11 cellular contexts compared by ENCODE assay signal in genomic region chr2:138732651-138733050, GRCh38. TPM values are rescaled to one million over a fixed set of nuclear protein-coding genes. Genes with fewer than 3 reads are reported as not detected.
"Had no signal": no experiment of that assay in that cellular context is flagged by ENCODE, and none has a peak within 500 bp of the region (broad histone marks: within the 10 kb centered on the region; RNA-seq: fewer than 3 reads in every experiment).

No MANE protein-coding gene starts in this region.

- H3K9me3 ChIP-seq: HAP-1 had no signal

- DNase-seq: GM23248, GOT3, H7, H9, HCEC 1CT, HFFc6 had no signal

- ATAC-seq: GM23338, HCT116 had no signal

- H3K4me3 ChIP-seq: GM23248, GM23338, HAP-1 had no signal

- H3K27ac ChIP-seq: GM23248 had no signal

- FAIRE-seq: H1, H54 had no signal

- H3K36me3 ChIP-seq: HAP-1 had no signal

- H3K9ac ChIP-seq: GM23248 had no signal

- H3K4me1 ChIP-seq: HAP-1 had no signal

- H2AFZ ChIP-seq: GM23248, GM23338 had no signal

- H3K4me2 ChIP-seq: GM23338 had no signal

RNA-seq across cellular contexts. Expression of gene NXPH2, which starts 47.5 kb away (rescaled TPM):
- total RNA-seq: GM23248, HFFc6 had no signal
- polyA plus RNA-seq: GM23248 had no signal
